Comparison of ENCODE assay signal across 18 cellular contexts in genomic region chr6:148447521-148448230, GRCh38.
"Had no signal": no experiment of that assay in that cellular context is flagged by ENCODE, and none has a peak within 500 bp of the region (broad histone marks: within the 10 kb centered on the region; RNA-seq: fewer than 3 reads in every experiment).

No MANE protein-coding gene starts in this region.

- H3K27ac ChIP-seq: parathyroid adenoma, tibial nerve had no signal

- H3K36me3 Mint-ChIP-seq: immature natural killer cell; memory B cell; naive thymus-derived CD4-positive, alpha-beta T cell; stimulated activated naive B cell treated with anti-CD40 and anti-IgM and Interleukin-4, amounts not matched to agents 10 μg/mL and 1 μg/mL and 100 μg/mL, for 72 hours had no signal

- H3K79me2 ChIP-seq: parathyroid adenoma had no signal

- H3K4me3 Mint-ChIP-seq: activated CD8-positive, alpha-beta T cell treated with anti-CD3 and anti-CD28 coated beads for 36 hours; activated naive CD4-positive, alpha-beta T cell treated with anti-CD3 and anti-CD28 coated beads for 36 hours; activated naive CD8-positive, alpha-beta T cell treated with anti-CD3 and anti-CD28 coated beads, Interleukin-2, amount 50 U/mL, for 24 hours; activated T-cell treated with anti-CD3 and anti-CD28 coated beads, Interleukin-2, amount 50 U/mL, for 24 hours; brain; immature natural killer cell; memory B cell; stimulated activated naive B cell treated with anti-CD40 and anti-IgM and Interleukin-4, amounts not matched to agents 10 μg/mL and 1 μg/mL and 100 μg/mL, for 72 hours had no signal

- H3K9me3 Mint-ChIP-seq: activated CD8-positive, alpha-beta T cell treated with anti-CD3 and anti-CD28 coated beads for 36 hours; activated naive CD4-positive, alpha-beta T cell treated with anti-CD3 and anti-CD28 coated beads for 36 hours; activated naive CD8-positive, alpha-beta T cell treated with anti-CD3 and anti-CD28 coated beads, Interleukin-2, amount 50 U/mL, for 24 hours; activated T-cell treated with anti-CD3 and anti-CD28 coated beads, Interleukin-2, amount 50 U/mL, for 24 hours; brain; immature natural killer cell; memory B cell; naive thymus-derived CD4-positive, alpha-beta T cell; stimulated activated naive B cell treated with anti-CD40 and anti-IgM and Interleukin-4, amounts not matched to agents 10 μg/mL and 1 μg/mL and 100 μg/mL, for 72 hours had no signal

- H3K27me3 ChIP-seq: esophagus squamous epithelium, heart right ventricle, tibial nerve had no signal

- H3K4me1 ChIP-seq: parathyroid adenoma had no signal

- H3K4me3 ChIP-seq: esophagus squamous epithelium, heart right ventricle, tibial nerve had no signal

- H2AFZ ChIP-seq: parathyroid adenoma had no signal

- DNase-seq: activated CD4-positive, CD25-positive, alpha-beta regulatory T cell; activated naive CD4-positive, alpha-beta T cell treated with anti-CD3 and anti-CD28 coated beads for 36 hours; activated naive CD8-positive, alpha-beta T cell treated with anti-CD3 and anti-CD28 coated beads, Interleukin-2, amount 50 U/mL, for 24 hours; activated T-cell treated with anti-CD3 and anti-CD28 coated beads, Interleukin-2, amount 50 U/mL, for 24 hours; anterior cingulate cortex; central memory CD4-positive, alpha-beta T cell; esophagus squamous epithelium; heart right ventricle; immature natural killer cell; left ventricle myocardium superior; naive thymus-derived CD4-positive, alpha-beta T cell; stimulated activated naive B cell treated with anti-CD40 and anti-IgM and Interleukin-4, amounts not matched to agents 10 μg/mL and 1 μg/mL and 100 μg/mL, for 72 hours; substantia nigra had no signal

- H3K27ac Mint-ChIP-seq: activated CD8-positive, alpha-beta T cell treated with anti-CD3 and anti-CD28 coated beads for 36 hours; activated naive CD4-positive, alpha-beta T cell treated with anti-CD3 and anti-CD28 coated beads for 36 hours; activated naive CD8-positive, alpha-beta T cell treated with anti-CD3 and anti-CD28 coated beads, Interleukin-2, amount 50 U/mL, for 24 hours; activated T-cell treated with anti-CD3 and anti-CD28 coated beads, Interleukin-2, amount 50 U/mL, for 24 hours; immature natural killer cell; memory B cell; naive thymus-derived CD4-positive, alpha-beta T cell; stimulated activated naive B cell treated with anti-CD40 and anti-IgM and Interleukin-4, amounts not matched to agents 10 μg/mL and 1 μg/mL and 100 μg/mL, for 72 hours had no signal

- ATAC-seq: left ventricle myocardium superior had no signal
